In genomic region chr3:43838877-43839276, GRCh38 we compare ENCODE assay signal across 1 cellular context.
TF ChIP-seq lines count a peak whose summit lies in the region.

No MANE protein-coding gene starts in this region.

TF ChIP-seq in neural cell, 6 proteins besides CTCF, POLR2A, EP300 and RAD21 (continued from another document):
- TF ChIP-seq REST (IDR thresholded peaks at IDR 0.05; ENCODE audit: borderline replicate concordance) (no peak), POLR2AphosphoS5 (IDR thresholded peaks at IDR 0.05) (no peak), EZH2 (IDR thresholded peaks at IDR 0.05; ENCODE audit: borderline replicate concordance, insufficient read depth, low read length, poor library complexity, severe bottlenecking) (no peak)
TF ChIP-seq in neural cell: peak in this region for 0.
